In genomic region chr20:53571555-53572286, GRCh38 we compare ENCODE assay signal across 20 cellular contexts. TPM values are rescaled to one million over a fixed set of nuclear protein-coding genes. Genes with fewer than 3 reads are reported as not detected.
DNase-seq lines count a peak whose midpoint lies in the region; ATAC-seq and TF ChIP-seq lines count a peak whose summit lies in the region.
"Had no signal": no experiment of that assay in that cellular context is flagged by ENCODE, and none has a peak within 500 bp of the region (broad histone marks: within the 10 kb centered on the region; RNA-seq: fewer than 3 reads in every experiment).

No MANE protein-coding gene starts in this region.

- no peak overlapping the region for H3K27ac ChIP-seq in CD4-positive, CD25-positive, alpha-beta regulatory T cell (ENCODE audit: insufficient read depth, low read length, poor library complexity, severe bottlenecking)
- no peak overlapping the region for H3K27ac ChIP-seq in H9 (ENCODE audit: insufficient read length, low read depth, low read length)
- H3K27ac ChIP-seq: left ventricle myocardium inferior, ovary, right lobe of liver, transverse colon had no signal

- H3K23me2 ChIP-seq in H9 (ENCODE audit: insufficient read length, low read depth, low read length, poor library complexity, severe bottlenecking) = no peaks in the 10 kb centered on the region

- H3K4ac ChIP-seq in H9 (ENCODE audit: low read depth, low read length) = no peak overlapping the region

- H3K14ac ChIP-seq in H9 (ENCODE audit: insufficient read depth, low read length) = no peak overlapping the region

- TF ChIP-seq CTCF in H9 (conservative IDR thresholded peaks at IDR 0.05) = no peak

- no peak overlapping the region for H2BK12ac ChIP-seq in H9 (ENCODE audit: insufficient read length, low read depth, low read length)

- no peak overlapping the region for H2BK20ac ChIP-seq in H9 (ENCODE audit: low read depth, low read length, poor library complexity, severe bottlenecking)

- ATAC-seq in CD4-positive, CD25-positive, alpha-beta regulatory T cell (ENCODE audit: low read depth in 2 of 2) = no peak
- ATAC-seq in naive B cell (ENCODE audit: low read depth in 2 of 2) (no peak), left ventricle myocardium superior (no peak), HG03442 (IDR thresholded peaks at IDR 0.05; ENCODE audit: unreplicated experiment) (no peak)
- ATAC-seq: right lobe of liver, Right ventricle myocardium inferior had no signal

- H2AFZ ChIP-seq in H9 (ENCODE audit: low read length) = no peak overlapping the region

- H2BK120ac ChIP-seq in H9 (ENCODE audit: low read depth, low read length, poor library complexity, severe bottlenecking) = no peak overlapping the region

- no peak overlapping the region for H2AK5ac ChIP-seq in H9 (ENCODE audit: insufficient read length, low read length)

- no peak overlapping the region for H3K4me3 ChIP-seq in CD4-positive, CD25-positive, alpha-beta regulatory T cell (ENCODE audit: low read depth, low read length)
- H3K4me3 ChIP-seq: left ventricle myocardium inferior, ovary, right lobe of liver, transverse colon had no signal

- intact Hi-C loops in left ventricle myocardium superior (cut with micrococcal nuclease) = no loop called here

- H3K36me3 ChIP-seq in CD4-positive, CD25-positive, alpha-beta regulatory T cell (ENCODE audit: control insufficient read depth, insufficient read depth, low read length) = peaks cover 95% of the 10 kb centered on the region
- H3K36me3 ChIP-seq: ovary had no signal

- peak overlapping the region in 1 of 4 donors; percentile 41 for H3K4me3 Mint-ChIP-seq in CD4-positive, CD25-positive, alpha-beta regulatory T cell
- no peak overlapping the region for H3K4me3 Mint-ChIP-seq in H9
- peak overlapping the region; percentile 44 for H3K4me3 Mint-ChIP-seq in activated naive CD8-positive, alpha-beta T cell
- peak overlapping the region in 1 of 8 donors; percentile 22 for H3K4me3 Mint-ChIP-seq in naive B cell

- no peaks in the 10 kb centered on the region for H3K27me3 ChIP-seq in CD4-positive, CD25-positive, alpha-beta regulatory T cell (ENCODE audit: control insufficient read depth, insufficient read depth, low read length)
- no peaks in the 10 kb centered on the region for H3K27me3 ChIP-seq in H9 (ENCODE audit: insufficient read depth, low read length)
- H3K27me3 ChIP-seq: ovary, right lobe of liver, transverse colon had no signal

- H3K27me3 Mint-ChIP-seq in CD4-positive, CD25-positive, alpha-beta regulatory T cell = no peaks in the 10 kb centered on the region
- H3K27me3 Mint-ChIP-seq in H9 (ENCODE audit: low read depth) (no peaks in the 10 kb centered on the region), naive B cell (no peaks in the 10 kb centered on the region)
- no peaks in the 10 kb centered on the region for H3K27me3 Mint-ChIP-seq in activated naive CD8-positive, alpha-beta T cell

- peaks cover 59% of the 10 kb centered on the region for H3K36me3 Mint-ChIP-seq in CD4-positive, CD25-positive, alpha-beta regulatory T cell
- peaks cover 78 to 98% (median 96%) of the 10 kb centered on the region in 3 experiments for H3K36me3 Mint-ChIP-seq in H9 (ENCODE audit: insufficient read depth in 1 of 3, low read depth in 3 of 3)
- H3K36me3 Mint-ChIP-seq in activated naive CD8-positive, alpha-beta T cell = peaks cover 8% of the 10 kb centered on the region
- peaks cover 23 to 30% of the 10 kb centered on the region in 2 donors for H3K36me3 Mint-ChIP-seq in naive B cell

- no peak overlapping the region for H2BK5ac ChIP-seq in H9 (ENCODE audit: insufficient read length, low read length)

- H3K18ac ChIP-seq in H9 (ENCODE audit: insufficient read length, low read depth, low read length) = no peak overlapping the region

- H3K79me1 ChIP-seq in H9 (ENCODE audit: insufficient read depth, low read depth, low read length, poor library complexity, severe bottlenecking) = peaks cover 5% of the 10 kb centered on the region

- H2BK15ac ChIP-seq in H9 (ENCODE audit: low read depth, low read length) = no peak overlapping the region

- H4K8ac ChIP-seq in H9 (replicated peaks; ENCODE audit: insufficient read length, low read depth, low read length) = no peak overlapping the region

- H3K9me3 ChIP-seq in CD4-positive, CD25-positive, alpha-beta regulatory T cell (ENCODE audit: control insufficient read depth in 2 of 2, low read length in 2 of 2) = no peaks in the 10 kb centered on the region
- H3K9me3 ChIP-seq in H9 (ENCODE audit: control insufficient read depth, low read depth, low read length) = no peaks in the 10 kb centered on the region
- H3K9me3 ChIP-seq: left ventricle myocardium inferior, ovary, right lobe of liver, transverse colon had no signal

- no peak overlapping the region for H3T11ph ChIP-seq in H9 (ENCODE audit: low read length)

- no CpG with 5 or more reads among the region's 10 CpGs for WGBS in H9 (ENCODE audit: extremely low coverage, insufficient read length, low lambda C conversion rate)

- no peak overlapping the region for H4K91ac ChIP-seq in H9 (ENCODE audit: insufficient read length, low read depth, low read length)

- H3K4me2 ChIP-seq in H9 (ENCODE audit: insufficient read depth, insufficient read length, low read length) = no peak overlapping the region

- peak overlapping the region; percentile 26 to 82 (median 59) for H3K27ac Mint-ChIP-seq in CD4-positive, CD25-positive, alpha-beta regulatory T cell
- H3K27ac Mint-ChIP-seq in H9 (no peak overlapping the region), naive B cell (peak overlapping the region in 4 of 6 donors; percentile 51 to 81 (median 71))
- H3K27ac Mint-ChIP-seq in activated naive CD8-positive, alpha-beta T cell = peak overlapping the region; percentile 84

- H4K5ac ChIP-seq in H9 (ENCODE audit: insufficient read length, low read depth, low read length) = no peak overlapping the region

- no peak overlapping the region for H3K23ac ChIP-seq in H9 (ENCODE audit: insufficient read length, low read depth, low read length)

- DNase-seq in CD4-positive, CD25-positive, alpha-beta regulatory T cell = no peak
- DNase-seq in H9 (peak; percentile 11), naive B cell (no peak), HPDE6-E6E7 (ENCODE audit: extremely low spot score) (no peak), NCI-H82 treated with DMSO at 0.1 percent for 48 hours (lab: John Stamatoyannopoulos, UW; ENCODE audit: unreplicated experiment) (no peak), left ventricle myocardium superior (no peak)
- DNase-seq: activated CD4-positive, alpha-beta T cell treated with anti-CD3 and anti-CD28 coated beads, Interleukin-2, amount 50 U/mL, for 4 hours; Calu3; central memory CD4-positive, alpha-beta T cell; EL; glutamatergic neuron; left ventricle myocardium inferior; NCI-H510A; stimulated activated naive CD4-positive, alpha-beta T cell; transverse colon had no signal

- no peak overlapping the region for H3K9ac ChIP-seq in H9 (ENCODE audit: extremely low read depth, insufficient read length, low read length)

- peaks cover 2% of the 10 kb centered on the region for H4K20me1 ChIP-seq in H9 (ENCODE audit: control insufficient read depth, insufficient read depth, insufficient read length)

- H3K4me1 Mint-ChIP-seq in CD4-positive, CD25-positive, alpha-beta regulatory T cell = peaks cover 12 to 72% (median 47%) of the 10 kb centered on the region in 4 donors
- peaks cover 6 to 16% of the 10 kb centered on the region in 2 experiments; a peak in 3 of 4 replicates for H3K4me1 Mint-ChIP-seq in H9
- peaks cover 83% of the 10 kb centered on the region for H3K4me1 Mint-ChIP-seq in activated naive CD8-positive, alpha-beta T cell (ENCODE audit: low read depth)
- peaks cover 15 to 40% (median 29%) of the 10 kb centered on the region in 3 donors for H3K4me1 Mint-ChIP-seq in naive B cell

- H3K79me2 ChIP-seq in H9 (ENCODE audit: insufficient read depth, low read length) = peaks cover 37% of the 10 kb centered on the region

- H3K9me3 Mint-ChIP-seq in CD4-positive, CD25-positive, alpha-beta regulatory T cell = no peaks in the 10 kb centered on the region
- no peaks in the 10 kb centered on the region for H3K9me3 Mint-ChIP-seq in H9
- H3K9me3 Mint-ChIP-seq in activated naive CD8-positive, alpha-beta T cell (ENCODE audit: low read depth) = no peaks in the 10 kb centered on the region
- no peaks in the 10 kb centered on the region for H3K9me3 Mint-ChIP-seq in naive B cell

- H3K4me1 ChIP-seq in CD4-positive, CD25-positive, alpha-beta regulatory T cell (ENCODE audit: control insufficient read depth, insufficient read depth, low read length, poor library complexity, severe bottlenecking) = peaks cover 26% of the 10 kb centered on the region
- H3K4me1 ChIP-seq in H9 (ENCODE audit: insufficient read depth, low read length) = no peaks in the 10 kb centered on the region
- H3K4me1 ChIP-seq: right lobe of liver, transverse colon had no signal

- no peak overlapping the region for H3K56ac ChIP-seq in H9 (ENCODE audit: insufficient read length, low read depth, low read length)

RNA-seq across cellular contexts. Expression of gene ZNF217, which starts 21.9 kb away (rescaled TPM):
- total RNA-seq in CD4-positive, CD25-positive, alpha-beta regulatory T cell = 70.9 TPM
- polyA plus RNA-seq in CD4-positive, CD25-positive, alpha-beta regulatory T cell = 10 to 100 TPM; 15.6 to 28.6 (median 17.5) TPM
- total RNA-seq in H9 (2021) (79.2 and 82.8 TPM in 2 replicates), left ventricle myocardium superior (8.0 TPM)
- 10 to 100 TPM in 5 of 6 donors, 1 to 10 TPM in 1; 8.8 to 31.0 (median 24.7) TPM for polyA plus RNA-seq in naive B cell (ENCODE audit: low read depth in 6 of 6)

Comparison
In these comparisons a context has a peak if more than half of its experiments do, and no peak if none do; other contexts are left out.
1. H3K27ac Mint-ChIP-seq: peak in CD4-positive, CD25-positive, alpha-beta regulatory T cell (3 of 3), activated naive CD8-positive, alpha-beta T cell (single experiment) and naive B cell (4 of 6); none in H9 (0 of 3).